8 cellular contexts compared by ENCODE assay signal in genomic region chr7:92835140-92835850, GRCh38. TPM values are rescaled to one million over a fixed set of nuclear protein-coding genes. Genes with fewer than 3 reads are reported as not detected.
DNase-seq lines count a peak whose midpoint lies in the region; ATAC-seq and TF ChIP-seq lines count a peak whose summit lies in the region.

No MANE protein-coding gene starts in this region.

- H3K4me1 Mint-ChIP-seq in CD14-positive monocyte: peaks cover 29% of the 10 kb centered on the region

- ATAC-seq in HG03280 (IDR thresholded peaks at IDR 0.05; ENCODE audit: unreplicated experiment): peak; percentile 8
- peak; percentile 16 to 27 for ATAC-seq in activated naive CD4-positive, alpha-beta T cell treated with anti-CD3 and anti-CD28 coated beads, Interleukin-2, amount 50 U/mL, for 72 hours
- ATAC-seq in HG03460 (IDR thresholded peaks at IDR 0.05; ENCODE audit: unreplicated experiment): no peak
- no peak for ATAC-seq in HG02973 (IDR thresholded peaks at IDR 0.05; ENCODE audit: unreplicated experiment)

- no peak overlapping the region for H3K27ac ChIP-seq in SK-N-MC

- peaks cover 8 to 10% (median 8%) of the 10 kb centered on the region in 3 donors for H3K27me3 Mint-ChIP-seq in CD14-positive monocyte (ENCODE audit: low read depth in 3 of 3)

- H3K4me3 ChIP-seq in SK-N-MC: peak overlapping the region; percentile 96

- peak; percentile 52 for DNase-seq in CD14-positive monocyte (ENCODE audit: low spot score)
- no peak for DNase-seq in SK-N-MC (ENCODE audit: low read depth, low spot score)
- peak; percentile 51 to 61 for DNase-seq in activated naive CD4-positive, alpha-beta T cell treated with anti-CD3 and anti-CD28 coated beads, Interleukin-2, amount 50 U/mL, for 72 hours (ENCODE audit: low spot score in 2 of 2)
- peak; percentile 78 for DNase-seq in cardiac septum (ENCODE audit: low spot score)
- peak; percentile 36 for DNase-seq in pons (ENCODE audit: low spot score)

- H3K27ac Mint-ChIP-seq in CD14-positive monocyte: peak overlapping the region; percentile 63 to 91 (median 81)
- H3K27ac Mint-ChIP-seq in activated naive CD4-positive, alpha-beta T cell treated with anti-CD3 and anti-CD28 coated beads, Interleukin-2, amount 50 U/mL, for 72 hours: peak overlapping the region; percentile 98 to 99

- no peaks in the 10 kb centered on the region for H3K36me3 ChIP-seq in SK-N-MC (ENCODE audit: insufficient read depth, low read length)

- peak overlapping the region; percentile 13 for H3K9ac ChIP-seq in SK-N-MC (ENCODE audit: insufficient read length)

- no peaks in the 10 kb centered on the region for H3K36me3 Mint-ChIP-seq in CD14-positive monocyte
- peaks cover 50 to 56% of the 10 kb centered on the region in 2 donors for H3K36me3 Mint-ChIP-seq in activated naive CD4-positive, alpha-beta T cell treated with anti-CD3 and anti-CD28 coated beads, Interleukin-2, amount 50 U/mL, for 72 hours

- no peaks in the 10 kb centered on the region for H3K9me3 ChIP-seq in SK-N-MC (ENCODE audit: low read depth, low read length)

- peak overlapping the region; percentile 100 for H3K4me3 Mint-ChIP-seq in CD14-positive monocyte

- H3K9me3 Mint-ChIP-seq in CD14-positive monocyte: peaks cover 0 to 6% (median 0%) of the 10 kb centered on the region in 7 donors
- H3K9me3 Mint-ChIP-seq in activated naive CD4-positive, alpha-beta T cell treated with anti-CD3 and anti-CD28 coated beads, Interleukin-2, amount 50 U/mL, for 72 hours: no peaks in the 10 kb centered on the region

- intact Hi-C loops in CD14-positive monocyte (cut with micrococcal nuclease): no loop called here
- intact Hi-C loops in cardiac septum (cut with DNase I): loop anchor here (10.0 kb wide), 3 partner anchors 50 to 590 kb away; partner anchors contain the start of genes ANKIB1 and KRIT1

- TF ChIP-seq CTCF in CD14-positive monocyte (IDR thresholded peaks at IDR 0.05): no peak

RNA-seq across cellular contexts. Expression of gene CDK6, which starts 1.1 kb away (rescaled TPM):
- polyA plus RNA-seq in CD14-positive monocyte: 1 to 10 TPM; 3.4 to 4.3 TPM
- 100 to 1,000 TPM in 1 of 2 donors, 10 to 100 TPM in 1; 91.6 to 153 TPM for total RNA-seq in activated naive CD4-positive, alpha-beta T cell treated with anti-CD3 and anti-CD28 coated beads, Interleukin-2, amount 50 U/mL, for 72 hours
- 12.4 TPM for total RNA-seq in cardiac septum

Comparison
In these comparisons a context has a peak if more than half of its experiments do, and no peak if none do; other contexts are left out.
1. ATAC-seq: peak in HG03280 (single experiment) and activated naive CD4-positive, alpha-beta T cell treated with anti-CD3 and anti-CD28 coated beads, Interleukin-2, amount 50 U/mL, for 72 hours (2 of 2); none in HG03460 (single experiment) and HG02973 (single experiment).